In the genomic region with DNA sequence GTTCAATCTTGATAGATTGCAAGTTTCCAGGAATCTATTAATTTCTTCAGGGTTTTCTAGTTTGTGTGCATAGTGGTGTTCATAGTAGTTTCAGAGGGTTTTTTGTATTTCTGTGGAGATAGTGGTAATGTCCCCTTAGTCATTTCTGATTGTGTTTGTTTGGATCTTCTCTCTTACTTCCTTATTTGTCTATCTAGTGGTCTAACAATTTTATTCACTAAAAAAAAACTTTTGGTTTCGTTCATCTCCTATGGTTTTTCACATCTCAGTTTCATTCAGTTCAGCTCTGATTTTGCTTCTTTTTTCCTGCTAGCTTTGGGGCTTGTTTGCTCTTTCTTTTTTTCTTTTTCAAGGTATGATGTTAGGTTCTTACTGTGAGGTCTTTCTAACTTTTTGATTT, we compare ENCODE assay signal across 14 cellular contexts.
DNase-seq lines count a peak whose midpoint lies in the region; ATAC-seq and TF ChIP-seq lines count a peak whose summit lies in the region.
"Had no signal": no experiment of that assay in that cellular context is flagged by ENCODE, and none has a peak within 500 bp of the region (broad histone marks: within the 10 kb centered on the region; RNA-seq: fewer than 3 reads in every experiment).

No MANE protein-coding gene starts in this region.

- H3K9me3 ChIP-seq in body of pancreas (peaks cover 0 to 3% (median 0%) of the 10 kb centered on the region in 3 donors), smooth muscle cell (replicated peaks; ENCODE audit: low read depth) (no peaks in the 10 kb centered on the region)
- H3K9me3 ChIP-seq: esophagus squamous epithelium, right lobe of liver had no signal

- H3K36me3 ChIP-seq in body of pancreas (replicated peaks in 1 of 2; ENCODE audit: insufficient read depth in 1 of 2, low read depth in 2 of 2) (no peaks in the 10 kb centered on the region), smooth muscle cell (ENCODE audit: low read depth) (no peaks in the 10 kb centered on the region)
- H3K36me3 ChIP-seq: esophagus squamous epithelium, right lobe of liver had no signal

- no peaks in the 10 kb centered on the region for H4K20me1 ChIP-seq in smooth muscle cell (ENCODE audit: low read depth)

- intact Hi-C loops in body of pancreas (cut with DNase I), result no loop called here

- DNase-seq in COLO668 (lab: John Stamatoyannopoulos, UW; ENCODE audit: unreplicated experiment) (no peak), T1000 (lab: John Stamatoyannopoulos, UW) (no peak), body of pancreas (no peak), smooth muscle cell (lab: John Stamatoyannopoulos, UW; ENCODE audit: unreplicated experiment) (no peak)
- DNase-seq: esophagus squamous epithelium, NCI-H2029 treated with DMSO at 0.1 percent for 48 hours, NCI-H69, right lobe of liver, trophoblast cell had no signal

- H2AFZ ChIP-seq in smooth muscle cell (ENCODE audit: low read depth), result no peak overlapping the region

- WGBS in body of pancreas, 2 donors, result 65 to 87% methylated on average over 1 of the region's 1 CpG
- 91% methylated on average over 1 of the region's 1 CpG for WGBS in smooth muscle cell (ENCODE audit: low lambda C conversion rate)

- no peaks in the 10 kb centered on the region for H3K27me3 ChIP-seq in body of pancreas
- H3K27me3 ChIP-seq in smooth muscle cell (ENCODE audit: low read depth), result no peaks in the 10 kb centered on the region
- H3K27me3 ChIP-seq: esophagus squamous epithelium, right lobe of liver had no signal

- TF ChIP-seq CTCF in body of pancreas (IDR thresholded peaks at IDR 0.05) (no peak), smooth muscle cell (IDR thresholded peaks at IDR 0.05; ENCODE audit: borderline replicate concordance, insufficient read depth, poor library complexity, severe bottlenecking) (no peak)

- H3K79me2 ChIP-seq in smooth muscle cell (ENCODE audit: low read depth), result no peaks in the 10 kb centered on the region

- H3K4me3 ChIP-seq in body of pancreas (no peak overlapping the region), smooth muscle cell (no peak overlapping the region)
- H3K4me3 ChIP-seq: esophagus squamous epithelium, right lobe of liver had no signal

- no peaks in the 10 kb centered on the region for H3F3A ChIP-seq in smooth muscle cell (ENCODE audit: low read depth)

- H3K27ac ChIP-seq in body of pancreas, result no peak overlapping the region
- H3K27ac ChIP-seq in smooth muscle cell (ENCODE audit: low read depth), result no peak overlapping the region
- H3K27ac ChIP-seq: esophagus squamous epithelium, right lobe of liver had no signal

- TF ChIP-seq POLR2A in body of pancreas (IDR thresholded peaks at IDR 0.05), result no peak

- H3K4me2 ChIP-seq in smooth muscle cell, result no peak overlapping the region

- H3K4me1 ChIP-seq in body of pancreas, result peaks cover 5% of the 10 kb centered on the region
- H3K4me1 ChIP-seq in smooth muscle cell (ENCODE audit: low read depth), result no peaks in the 10 kb centered on the region
- H3K4me1 ChIP-seq: esophagus squamous epithelium, right lobe of liver had no signal

- peak; percentile 82 for ATAC-seq in GM18517 (IDR thresholded peaks at IDR 0.05; ENCODE audit: unreplicated experiment)
- ATAC-seq in GM19468 (IDR thresholded peaks at IDR 0.05; ENCODE audit: extremely low read depth, unreplicated experiment), result peak; percentile 71
- peak; percentile 93 for ATAC-seq in HG02870 (IDR thresholded peaks at IDR 0.05; ENCODE audit: unreplicated experiment)
- peak; percentile 73 for ATAC-seq in HG03457 (IDR thresholded peaks at IDR 0.05; ENCODE audit: unreplicated experiment)
- ATAC-seq in body of pancreas, result no peak
- ATAC-seq: Panc1 had no signal

- H3K9ac ChIP-seq in smooth muscle cell (ENCODE audit: low read depth), result no peak overlapping the region
